In genomic region chr2:149991576-149991975, GRCh38 we compare ENCODE assay signal across 2 cellular contexts.
A peak's percentile ranks its signal among the peaks of the same experiment; 100 is the strongest.
TF ChIP-seq lines count a peak whose summit lies in the region.

No MANE protein-coding gene starts in this region.

TF ChIP-seq in SK-N-SH, 30 proteins besides CTCF, POLR2A, EP300 and RAD21 (continued from another document):
- peak; percentile 18; the same call in 1 of the 2 replicates for TF ChIP-seq PBX3 (IDR thresholded peaks at IDR 0.05)

TF ChIP-seq in SK-N-SH treated with all-trans-retinoic acid at 6 μM for 48 hours, 23 proteins besides CTCF, POLR2A, EP300 and RAD21 (continued from another document):
- no peak for TF ChIP-seq CSRNP3 (CRISPR knock-in tag; IDR thresholded peaks at IDR 0.05)
- no peak for TF ChIP-seq PATZ1 (CRISPR knock-in tag; IDR thresholded peaks at IDR 0.05; ENCODE audit: borderline replicate concordance)
- TF ChIP-seq ISL1 (CRISPR knock-in tag; IDR thresholded peaks at IDR 0.05), result no peak
